ENCODE assay signal across 8 cellular contexts in genomic region chr1:100866041-100866900, GRCh38. TPM values are rescaled to one million over a fixed set of nuclear protein-coding genes. Genes with fewer than 3 reads are reported as not detected.
A peak's percentile ranks its signal among the peaks of the same experiment; 100 is the strongest.
DNase-seq lines count a peak whose midpoint lies in the region; ATAC-seq and TF ChIP-seq lines count a peak whose summit lies in the region.

No MANE protein-coding gene starts in this region.

- intact Hi-C loops in activated naive CD4-positive, alpha-beta T cell treated with anti-CD3 and anti-CD28 coated beads for 36 hours (cut with micrococcal nuclease): loop anchor here (5.0 kb wide), 1 partner anchor 589 kb away; no protein-coding TSS in a partner anchor

- no peak overlapping the region for H3K4me3 Mint-ChIP-seq in activated naive CD4-positive, alpha-beta T cell treated with anti-CD3 and anti-CD28 coated beads for 36 hours

- peak; percentile 55 to 66 for DNase-seq in AML-193 (lab: John Stamatoyannopoulos, UW)
- no peak for DNase-seq in LNCaP clone FGC (ENCODE audit: low read depth)
- peak; percentile 67 for DNase-seq in amniotic epithelial cell (ENCODE audit: low read depth)
- peak; percentile 72 for DNase-seq in iris pigment epithelial cell (ENCODE audit: low read depth)
- no peak for DNase-seq in NCI-H2081 treated with DMSO at 0.1 percent for 48 hours (lab: John Stamatoyannopoulos, UW)
- DNase-seq in activated naive CD4-positive, alpha-beta T cell treated with anti-CD3 and anti-CD28 coated beads for 36 hours: no peak
- no peak for DNase-seq in stimulated activated CD8-positive, alpha-beta memory T cell treated with anti-CD3 and anti-CD28 coated beads, Interleukin-4, amount 100 ng/mL, for 48 hours

- ATAC-seq in GM18867 (IDR thresholded peaks at IDR 0.05; ENCODE audit: unreplicated experiment): peak; percentile 66

- H3K4me3 ChIP-seq in LNCaP clone FGC (ENCODE audit: low read depth, low read length): no peak overlapping the region

- CTCF ChIA-PET in activated naive CD4-positive, alpha-beta T cell treated with anti-CD3 and anti-CD28 coated beads for 36 hours (lab: Charles Lee): interaction anchor here (0.6 to 4.8 kb wide), 5 partner anchors 60 to 908 kb away, joined by 3 to 85 read pairs (median 3); no protein-coding TSS in a partner anchor

- no peaks in the 10 kb centered on the region for H3K36me3 Mint-ChIP-seq in activated naive CD4-positive, alpha-beta T cell treated with anti-CD3 and anti-CD28 coated beads for 36 hours (ENCODE audit: low read depth)

- no peaks in the 10 kb centered on the region for H3K9me3 Mint-ChIP-seq in activated naive CD4-positive, alpha-beta T cell treated with anti-CD3 and anti-CD28 coated beads for 36 hours

- peak; percentile 70 for TF ChIP-seq CTCF in LNCaP clone FGC (IDR thresholded peaks at IDR 0.05; ENCODE audit: control insufficient read depth, extremely low read depth, insufficient read depth)

- H3K27me3 Mint-ChIP-seq in activated naive CD4-positive, alpha-beta T cell treated with anti-CD3 and anti-CD28 coated beads for 36 hours (ENCODE audit: low read depth): no peaks in the 10 kb centered on the region

- no peak overlapping the region for H3K27ac Mint-ChIP-seq in activated naive CD4-positive, alpha-beta T cell treated with anti-CD3 and anti-CD28 coated beads for 36 hours

- H3K4me1 Mint-ChIP-seq in activated naive CD4-positive, alpha-beta T cell treated with anti-CD3 and anti-CD28 coated beads for 36 hours (ENCODE audit: low read depth): peaks cover 2% of the 10 kb centered on the region

RNA-seq across cellular contexts. Expression of gene EXTL2, which starts 28.4 kb away (rescaled TPM):
- total RNA-seq in activated naive CD4-positive, alpha-beta T cell treated with anti-CD3 and anti-CD28 coated beads for 36 hours: 1 to 10 TPM; 3.1 to 3.3 TPM

RNA-seq across cellular contexts. Expression of gene SLC30A7, which starts 29.6 kb away (rescaled TPM):
- total RNA-seq in activated naive CD4-positive, alpha-beta T cell treated with anti-CD3 and anti-CD28 coated beads for 36 hours: 10 to 100 TPM; 32.4 to 32.6 TPM

Comparison
In these comparisons a context has a peak if more than half of its experiments do, and no peak if none do; other contexts are left out.
1. DNase-seq: peak in AML-193 (2 of 2), amniotic epithelial cell (single experiment) and iris pigment epithelial cell (single experiment); none in LNCaP clone FGC (single experiment), NCI-H2081 treated with DMSO at 0.1 percent for 48 hours (single experiment), activated naive CD4-positive, alpha-beta T cell treated with anti-CD3 and anti-CD28 coated beads for 36 hours (single experiment) and stimulated activated CD8-positive, alpha-beta memory T cell treated with anti-CD3 and anti-CD28 coated beads, Interleukin-4, amount 100 ng/mL, for 48 hours (single experiment).